ENCODE assay signal across 8 cellular contexts in genomic region chr14:104665663-104666522, GRCh38. TPM values are rescaled to one million over a fixed set of nuclear protein-coding genes. Genes with fewer than 3 reads are reported as not detected.
A peak's percentile ranks its signal among the peaks of the same experiment; 100 is the strongest.
DNase-seq lines count a peak whose midpoint lies in the region; ATAC-seq, FAIRE-seq and TF ChIP-seq lines count a peak whose summit lies in the region.

No MANE protein-coding gene starts in this region.

- TF ChIP-seq EP300 in K562 (IDR thresholded peaks at IDR 0.05; ENCODE audit: low read length) (no peak), stomach (IDR thresholded peaks at IDR 0.05) (no peak)

- no peak overlapping the region for H3K4me2 ChIP-seq in K562 (ENCODE audit: insufficient read depth, low read length)

- H3K4me3 ChIP-seq in Panc1 (ENCODE audit: low read depth in 2 of 2, low read length in 2 of 2) (no peak overlapping the region), K562 (no peak overlapping the region), stomach (no peak overlapping the region)

- no peaks in the 10 kb centered on the region for H3K36me3 ChIP-seq in Panc1 (ENCODE audit: control insufficient read depth, insufficient read depth, low read length)
- H3K36me3 ChIP-seq in K562 (ENCODE audit: control insufficient read depth, insufficient read depth, low read length): no peaks in the 10 kb centered on the region
- no peaks in the 10 kb centered on the region for H3K36me3 ChIP-seq in stomach

- peak; percentile 65 for DNase-seq in GM10248 (ENCODE audit: extremely low spot score)
- no peak for DNase-seq in Panc1 (ENCODE audit: low read depth, low spot score)
- no peak for DNase-seq in K562 (ENCODE audit: extremely low read depth in 1 of 4, low spot score in 3 of 4)
- DNase-seq in left lobe of liver (ENCODE audit: low spot score): no peak
- DNase-seq in stomach: peak; percentile 80

- no peaks in the 10 kb centered on the region for H3K79me2 ChIP-seq in K562 (ENCODE audit: control insufficient read depth, insufficient read depth, low read length)

- H3K4me1 ChIP-seq in Panc1 (ENCODE audit: control insufficient read depth, insufficient read depth, low read length) (peaks cover 36% of the 10 kb centered on the region), K562 (replicated peaks in 1 of 2; ENCODE audit: control insufficient read depth in 2 of 2, insufficient read depth in 2 of 2, low read length in 2 of 2) (peaks cover 0 to 9% of the 10 kb centered on the region in 2 experiments; a peak in 2 of 5 replicates), stomach (peaks cover 11 to 15% (median 13%) of the 10 kb centered on the region in 4 donors)

- BruUV-seq in Panc1 (replicated peaks; lab: Mats Ljungman, UMichigan) (no TSS peak), K562 (replicated peaks; lab: Mats Ljungman, UMichigan) (no TSS peak)

- peak; percentile 93 for ATAC-seq in Panc1
- peak; percentile 58 for ATAC-seq in K562
- ATAC-seq in left lobe of liver: peak; percentile 96
- no peak for ATAC-seq in HG03097 (IDR thresholded peaks at IDR 0.05; ENCODE audit: low FRiP score, unreplicated experiment)
- ATAC-seq in HG02623 (IDR thresholded peaks at IDR 0.05; ENCODE audit: unreplicated experiment): no peak
- no peak for ATAC-seq in HG03139 (IDR thresholded peaks at IDR 0.05; ENCODE audit: unreplicated experiment)

- intact Hi-C loops in Panc1 (cut with micrococcal nuclease; ENCODE audit: unreplicated experiment) (no loop called here), K562 (cut with micrococcal nuclease) (no loop called here), stomach (cut with DNase I; ENCODE audit: low total_unique reads) (no loop called here)

- H3K9me3 ChIP-seq in Panc1 (ENCODE audit: control insufficient read depth, insufficient read depth, low read depth, low read length) (no peaks in the 10 kb centered on the region), K562 (replicated peaks; ENCODE audit: control insufficient read depth, insufficient read depth, low read depth, low read length) (no peaks in the 10 kb centered on the region), stomach (peaks cover 0 to 9% (median 2%) of the 10 kb centered on the region in 4 donors)

- no peak overlapping the region for H3K9ac ChIP-seq in K562 (ENCODE audit: insufficient read depth in 1 of 2, low read depth in 2 of 2, low read length in 2 of 2)

- no peaks in the 10 kb centered on the region for H3K9me1 ChIP-seq in K562 (ENCODE audit: control insufficient read depth, insufficient read depth, low read length)

- FAIRE-seq in K562 (lab: Jason Lieb, UNC): no peak

- H4K20me1 ChIP-seq in K562 (replicated peaks; ENCODE audit: control insufficient read depth, insufficient read depth, low read length): no peaks in the 10 kb centered on the region

- H3K27ac ChIP-seq in Panc1 (ENCODE audit: low read length) (peak overlapping the region; percentile 95), K562 (ENCODE audit: extremely low read depth, low read depth, low read length) (no peak overlapping the region), stomach (peak overlapping the region; percentile 42 to 68 (median 66))

- in situ Hi-C loops in Panc1 (cut with HindIII; ENCODE audit: low pct_unique_long_range_greater_than_20kb, low sequenced_read_pairs): no loop called here
- in situ Hi-C loops in K562 (cut with MboI): no loop called here

- H2AFZ ChIP-seq in K562 (ENCODE audit: low read depth, low read length): no peak overlapping the region

- TF ChIP-seq CTCF in GM10248 (IDR thresholded peaks at IDR 0.05; ENCODE audit: control extremely low read depth, extremely low read depth, low read depth, missing control alignments): no peak
- TF ChIP-seq CTCF in Panc1 (IDR thresholded peaks at IDR 0.05): peak; percentile 72; the same call in 1 of the 2 replicates
- 0 out of 6 replicates have a peak, but pooled peaks of 1 of the 3 experiments have one; percentile 1 for TF ChIP-seq CTCF in K562 (IDR thresholded peaks at IDR 0.05 in 2 of 3, conservative IDR thresholded peaks at IDR 0.05 in 1 of 3; ENCODE audit: insufficient read depth in 2 of 3, low read depth in 1 of 3, low read length in 3 of 3)
- peak in 5 of 7 experiments; percentile 22 to 65 (median 50) for TF ChIP-seq CTCF in stomach (IDR thresholded peaks at IDR 0.05)

- no peaks in the 10 kb centered on the region for H3K27me3 ChIP-seq in Panc1 (ENCODE audit: control insufficient read depth, insufficient read depth, low read length)
- H3K27me3 ChIP-seq in K562 (ENCODE audit: control insufficient read depth in 2 of 2, insufficient read depth in 2 of 2, low read length in 2 of 2): peaks cover 6 to 9% of the 10 kb centered on the region in 2 experiments; a peak in 3 of 5 replicates
- H3K27me3 ChIP-seq in stomach: peaks cover 0 to 13% (median 0%) of the 10 kb centered on the region in 3 donors

- TF ChIP-seq RAD21 in K562 (CRISPR knock-in tag; conservative IDR thresholded peaks at IDR 0.05 in 1 of 2, IDR thresholded peaks at IDR 0.05 in 1 of 2): no peak

- POLR2A ChIA-PET in GM10248 (lab: Yijun Ruan, JAX) (no interaction called here), Panc1 (lab: Charles Lee) (interaction anchor here (0.5 kb wide), 1 partner anchor 267 kb away, joined by 3 read pairs; no protein-coding TSS in a partner anchor), K562 (lab: Yijun Ruan, JAX) (no interaction called here)

- 29% methylated on average over 11 of the region's 27 CpGs for WGBS in K562 (ENCODE audit: insufficient coverage, low coverage, missing lambda C conversion rate)
- WGBS in stomach, 5 donors: 17 to 53% (median 33%) methylated on average over 18 to 27 of the region's 27 CpGs

- CTCF ChIA-PET in GM10248 (lab: Yijun Ruan, JAX) (interaction anchor here (0.6 to 2.0 kb wide), 4 partner anchors 8 to 15 kb away, joined by 3 to 8 read pairs (median 4); no protein-coding TSS in a partner anchor), Panc1 (lab: Charles Lee) (interaction anchor here (0.6 to 1.6 kb wide), 5 partner anchors 9 to 26 kb away, joined by 3 to 8 read pairs (median 3); no protein-coding TSS in a partner anchor), K562 (lab: Yijun Ruan, JAX; ENCODE audit: low intra/inter-chr PET ratio) (no interaction called here)

- TF ChIP-seq POLR2A in K562 (conservative IDR thresholded peaks at IDR 0.05) (no peak), stomach (IDR thresholded peaks at IDR 0.05) (no peak)

TF ChIP-seq in K562, 482 proteins besides CTCF, POLR2A, EP300 and RAD21:
- no peak for TF ChIP-seq SRSF9 (IDR thresholded peaks at IDR 0.05; ENCODE audit: borderline replicate concordance, low read depth, low read length)
- TF ChIP-seq CCAR2 (IDR thresholded peaks at IDR 0.05; ENCODE audit: low read depth, low read length): no peak
- no peak for TF ChIP-seq ZNF184 (CRISPR knock-in tag; IDR thresholded peaks at IDR 0.05)
- TF ChIP-seq CC2D1A (IDR thresholded peaks at IDR 0.05): no peak
- no peak for TF ChIP-seq BRD9 (IDR thresholded peaks at IDR 0.05; ENCODE audit: low read depth, partially characterized antibody)
- TF ChIP-seq GATAD2B (IDR thresholded peaks at IDR 0.05; ENCODE audit: borderline replicate concordance): no peak

RNA-seq across cellular contexts. Expression of gene INF2, which starts 23.5 kb away (rescaled TPM):
- total RNA-seq in Panc1 (2021; ENCODE audit: unreplicated experiment) (195 TPM), K562 (2014; rRNA removed) (24.9 and 28.8 TPM in 2 replicates), K562 (2014; rRNA removed; fragmentation: Illumina TruSeq; extraction: Trizol) (2.8 and 4.4 TPM in 2 replicates), K562 (2015; rRNA removed; fragmentation: Illumina TruSeq; extraction: Trizol) (7.8 and 8.7 TPM in 2 replicates), K562 (2021) (30.7 and 31.3 TPM in 2 replicates), left lobe of liver (63.1 TPM), stomach (100 to 1,000 TPM in 4 of 5 donors, 10 to 100 TPM in 1; 45.9 to 385 (median 184) TPM)
- polyA plus RNA-seq in Panc1 (2012; ENCODE audit: insufficient read length): 179 TPM
- 30.6 and 91.0 TPM in 2 replicates for total RNA-seq in K562 (2011; cell fraction: chromatin; rRNA removed; ENCODE audit: low replicate concordance)
- total RNA-seq in K562 (2011; cell fraction: nucleolus; rRNA removed): 44.5 and 47.5 TPM in 2 replicates
- total RNA-seq in K562 (2011; cell fraction: nucleoplasm; rRNA removed): 33.6 and 37.9 TPM in 2 replicates
- polyA plus RNA-seq in K562 (2011; rRNA removed) (8.3 and 13.8 TPM in 2 replicates), K562 (2014; fragmentation: Illumina TruSeq; extraction: Trizol) (7.2 and 12.4 TPM in 2 replicates), K562 (2014; fragmentation: Nextera tagmentation; extraction: Ambion mirVana) (1 to 10 TPM in 1 of 2 experiments, under 1 TPM in 1; 0.56 to 1.4 TPM), K562 (2014; rRNA removed) (26.2 and 28.2 TPM in 2 replicates), stomach (100 to 1,000 TPM in 1 of 3 donors, 10 to 100 TPM in 2; 74.7 to 113 (median 90.3) TPM)
- 13.6 and 29.1 TPM in 2 replicates for polyA plus RNA-seq in K562 (2011; cell fraction: cytosol; rRNA removed)
- 35.1 and 63.6 TPM in 2 replicates for polyA plus RNA-seq in K562 (2011; cell fraction: nucleus; rRNA removed)
- 15.0 and 19.9 TPM in 2 replicates for polyA plus RNA-seq in K562 (2012)
- 3.5 and 6.1 TPM in 2 replicates for polyA minus RNA-seq in K562 (2011; rRNA and poly(A)+ RNA removed)
- 8.0 and 13.7 TPM in 2 replicates for polyA minus RNA-seq in K562 (2011; cell fraction: cytosol; rRNA and poly(A)+ RNA removed)
- 9.4 and 12.0 TPM in 2 replicates for polyA minus RNA-seq in K562 (2011; cell fraction: nucleus; rRNA and poly(A)+ RNA removed)

RNA-seq across cellular contexts. Expression of gene ADSS1, which starts 58.1 kb away (rescaled TPM):
- total RNA-seq in Panc1 (2021; ENCODE audit: unreplicated experiment) (9.4 TPM), K562 (2014; rRNA removed) (4.4 and 5.9 TPM in 2 replicates), K562 (2014; rRNA removed; fragmentation: Illumina TruSeq; extraction: Trizol) (2.0 and 2.2 TPM in 2 replicates), K562 (2015; rRNA removed; fragmentation: Illumina TruSeq; extraction: Trizol) (3.5 and 3.6 TPM in 2 replicates), K562 (2021) (4.2 and 4.9 TPM in 2 replicates), left lobe of liver (51.9 TPM), stomach (10 to 100 TPM in 1 of 5 donors, 1 to 10 TPM in 3, not detected in 1; 7.0 to 59.4 (median 7.6) TPM)
- 15.6 TPM for polyA plus RNA-seq in Panc1 (2012; ENCODE audit: insufficient read length)
- 17.1 and 35.0 TPM in 2 replicates for total RNA-seq in K562 (2011; cell fraction: chromatin; rRNA removed; ENCODE audit: low replicate concordance)
- 12.5 and 17.5 TPM in 2 replicates for total RNA-seq in K562 (2011; cell fraction: nucleolus; rRNA removed)
- total RNA-seq in K562 (2011; cell fraction: nucleoplasm; rRNA removed): 16.8 and 20.0 TPM in 2 replicates
- polyA plus RNA-seq in K562 (2011; rRNA removed) (4.2 and 5.2 TPM in 2 replicates), K562 (2014; fragmentation: Illumina TruSeq; extraction: Trizol) (3.9 and 4.3 TPM in 2 replicates), K562 (2014; fragmentation: Nextera tagmentation; extraction: Ambion mirVana) (under 1 TPM; 0.53 to 0.74 TPM), K562 (2014; rRNA removed) (3.6 and 5.3 TPM in 2 replicates), stomach (10 to 100 TPM; 12.3 to 16.7 (median 14.5) TPM)
- polyA plus RNA-seq in K562 (2011; cell fraction: cytosol; rRNA removed): 2.7 and 4.0 TPM in 2 replicates
- 39.1 and 54.9 TPM in 2 replicates for polyA plus RNA-seq in K562 (2011; cell fraction: nucleus; rRNA removed)
- 6.0 and 16.4 TPM in 2 replicates for polyA plus RNA-seq in K562 (2012)
- polyA minus RNA-seq in K562 (2011; rRNA and poly(A)+ RNA removed): 2.6 and 2.7 TPM in 2 replicates
- polyA minus RNA-seq in K562 (2011; cell fraction: cytosol; rRNA and poly(A)+ RNA removed): 1.3 and 1.6 TPM in 2 replicates
- polyA minus RNA-seq in K562 (2011; cell fraction: nucleus; rRNA and poly(A)+ RNA removed): 6.4 and 9.8 TPM in 2 replicates

Comparison
In these comparisons a context has a peak if more than half of its experiments do, and no peak if none do; other contexts are left out.
1. DNase-seq: peak in GM10248 (single experiment) and stomach (single experiment); none in Panc1 (single experiment), K562 (0 of 4) and left lobe of liver (single experiment).
2. ATAC-seq: peak in Panc1 (single experiment), K562 (single experiment) and left lobe of liver (single experiment); none in HG03097 (single experiment), HG02623 (single experiment) and HG03139 (single experiment).